20 cellular contexts compared by ENCODE assay signal in the genomic region with DNA sequence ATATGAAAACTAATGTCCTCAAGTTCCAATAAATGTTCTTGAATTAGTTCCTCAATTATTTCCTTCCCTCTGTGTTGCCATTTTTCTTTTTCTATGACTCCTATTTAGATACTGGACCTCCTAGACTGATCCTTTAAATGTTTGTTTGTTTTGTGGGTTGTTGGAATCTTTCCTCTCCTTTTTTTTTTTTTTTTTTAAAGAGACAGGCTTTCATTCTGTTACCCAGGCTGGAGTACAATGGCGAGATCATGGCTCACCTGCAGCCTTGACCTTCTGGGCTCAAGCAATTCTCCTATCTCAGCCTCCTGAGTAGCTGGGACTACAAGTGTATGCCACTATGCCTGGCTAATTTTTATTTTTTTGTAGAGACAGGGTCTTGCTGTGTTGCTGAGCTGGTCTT. TPM values are rescaled to one million over a fixed set of nuclear protein-coding genes. Genes with fewer than 3 reads are reported as not detected.
DNase-seq lines count a peak whose midpoint lies in the region; TF ChIP-seq lines count a peak whose summit lies in the region.
"Had no signal": no experiment of that assay in that cellular context is flagged by ENCODE, and none has a peak within 500 bp of the region (broad histone marks: within the 10 kb centered on the region; RNA-seq: fewer than 3 reads in every experiment).

No MANE protein-coding gene starts in this region.

- peaks cover 3% of the 10 kb centered on the region for H3K27me3 Mint-ChIP-seq in nephron progenitor cell (ENCODE audit: low read depth, poor library complexity)
- H3K27me3 Mint-ChIP-seq: CD4-positive, alpha-beta memory T cell had no signal

- peaks cover 40% of the 10 kb centered on the region for H3K36me3 Mint-ChIP-seq in nephron progenitor cell (ENCODE audit: low read depth)

- TF ChIP-seq CTCF in HEK293 (tag by site-specific recombination; IDR thresholded peaks at IDR 0.05) (no peak), PC-9 (conservative IDR thresholded peaks at IDR 0.05) (no peak), nephron progenitor cell (IDR thresholded peaks at IDR 0.05) (no peak), coronary artery (IDR thresholded peaks at IDR 0.05) (no peak)

- POLR2A ChIA-PET in HEK293 (lab: Yijun Ruan, JAX) (interaction anchor here (0.7 to 1.4 kb wide), 2 partner anchors 9 to 21 kb away, joined by 3 to 5 read pairs; a partner anchor contains a TSS), PC-9 (lab: Charles Lee; ENCODE audit: unreplicated experiment) (no interaction called here)

- BruUV-seq in PC-9 (replicated peaks; lab: Mats Ljungman, UMichigan) = no TSS peak

- no peaks in the 10 kb centered on the region for H3K27me3 ChIP-seq in PC-9 (ENCODE audit: insufficient read depth, low read depth)
- H3K27me3 ChIP-seq: BLaER1 treated with 17β-estradiol and CSF1 and Interleukin-3, amounts not matched to agents 10 nM and 100 nM had no signal

- DNase-seq in PC-9 = no peak
- DNase-seq in nephron progenitor cell = no peak
- DNase-seq in NCI-H526 treated with DMSO at 0.1 percent for 48 hours (lab: John Stamatoyannopoulos, UW) = no peak
- DNase-seq in coronary artery (ENCODE audit: low spot score) = no peak
- DNase-seq: Caco-2; CD4-positive, alpha-beta memory T cell; NCI-H1105; NCI-H146; NCI-H2029; NCI-H2227 treated with DMSO at 0.1 percent for 48 hours; NCI-H510A; NCI-H748 treated with DMSO at 0.1 percent for 48 hours; SIG-M5; SK-N-SH had no signal

- H3K36me3 ChIP-seq in HEK293 (ENCODE audit: control insufficient read depth in 2 of 2, insufficient read depth in 1 of 2, low read length in 2 of 2) = peaks cover 29 to 52% of the 10 kb centered on the region in 2 experiments
- 0 out of 2 replicates have a peak, but pooled peaks cover 8% of the 10 kb centered on the region for H3K36me3 ChIP-seq in PC-9 (ENCODE audit: low read depth)

- H3K9me2 ChIP-seq in PC-9 (ENCODE audit: insufficient read depth) = no peaks in the 10 kb centered on the region
- H3K9me2 ChIP-seq: SK-N-SH had no signal

- intact Hi-C loops in PC-9 (cut with micrococcal nuclease; ENCODE audit: unreplicated experiment) = no loop called here

- peak overlapping the region; percentile 21 for H3K27ac Mint-ChIP-seq in nephron progenitor cell
- H3K27ac Mint-ChIP-seq: CD4-positive, alpha-beta memory T cell had no signal

- peaks cover 13% of the 10 kb centered on the region for H3F3A ChIP-seq in PC-9 (ENCODE audit: insufficient read depth, low read depth)

- H3K4me3 ChIP-seq in HEK293 (ENCODE audit: low read depth, low read length) (no peak overlapping the region), PC-9 (no peak overlapping the region), coronary artery (no peak overlapping the region)
- H3K4me3 ChIP-seq: BLaER1 treated with 17β-estradiol and CSF1 and Interleukin-3, amounts not matched to agents 10 nM and 100 nM had no signal

- no peak overlapping the region for H2AFZ ChIP-seq in PC-9

- H3K27ac ChIP-seq in HEK293 (ENCODE audit: extremely low read depth, low read depth, low read length) = no peak overlapping the region
- H3K27ac ChIP-seq in PC-9 = no peak overlapping the region
- H3K27ac ChIP-seq in coronary artery = no peak overlapping the region
- H3K27ac ChIP-seq: BLaER1 treated with 17β-estradiol and CSF1 and Interleukin-3, amounts not matched to agents 10 nM and 100 nM; HL-60; KMS-11 had no signal

- peak overlapping the region; percentile 35 for H3K4me2 ChIP-seq in PC-9
- H3K4me2 ChIP-seq: BLaER1 treated with 17β-estradiol and CSF1 and Interleukin-3, amounts not matched to agents 10 nM and 100 nM; KMS-11; SK-N-SH had no signal

- CTCF ChIA-PET in HEK293 (lab: Yijun Ruan, JAX) = interaction anchor here (0.6 to 3.3 kb wide), 7 partner anchors 9 to 408 kb away, joined by 3 to 13 read pairs (median 4); a partner anchor contains a TSS
- CTCF ChIA-PET in PC-9 (lab: Charles Lee) = interaction anchor here (0.7 kb wide), 1 partner anchor 10 kb away, joined by 3 read pairs; no protein-coding TSS in a partner anchor

- no peaks in the 10 kb centered on the region for H3K9me3 Mint-ChIP-seq in nephron progenitor cell
- H3K9me3 Mint-ChIP-seq: CD4-positive, alpha-beta memory T cell had no signal

- H4K20me1 ChIP-seq in PC-9 (ENCODE audit: insufficient read depth) = no peaks in the 10 kb centered on the region

- H3K4me1 ChIP-seq in HEK293 (ENCODE audit: control insufficient read depth, insufficient read depth, low read length) (peaks cover 5% of the 10 kb centered on the region), PC-9 (replicated peaks; ENCODE audit: insufficient read depth) (peaks cover 13% of the 10 kb centered on the region)
- H3K4me1 ChIP-seq: BLaER1 treated with 17β-estradiol and CSF1 and Interleukin-3, amounts not matched to agents 10 nM and 100 nM; Caco-2 had no signal

- H3K4me3 Mint-ChIP-seq in nephron progenitor cell = no peak overlapping the region
- H3K4me3 Mint-ChIP-seq: CD4-positive, alpha-beta memory T cell had no signal

- no peaks in the 10 kb centered on the region for H3K79me2 ChIP-seq in PC-9 (ENCODE audit: low read depth)

- H3K9me3 ChIP-seq in HEK293 (ENCODE audit: control insufficient read depth, insufficient read depth, low read depth, low read length) (no peaks in the 10 kb centered on the region), PC-9 (ENCODE audit: insufficient read depth, low read depth) (no peaks in the 10 kb centered on the region)
- H3K9me3 ChIP-seq: BLaER1 treated with 17β-estradiol and CSF1 and Interleukin-3, amounts not matched to agents 10 nM and 100 nM; Caco-2; SK-N-SH had no signal

- H3K4me1 Mint-ChIP-seq in nephron progenitor cell = no peaks in the 10 kb centered on the region

TF ChIP-seq in HEK293, 187 proteins besides CTCF, POLR2A, EP300 and RAD21:
- peak; percentile 88 for TF ChIP-seq GLIS1 (tag by site-specific recombination; IDR thresholded peaks at IDR 0.05)
- TF ChIP-seq ZBTB17 (tag by site-specific recombination; IDR thresholded peaks at IDR 0.05) = peak; percentile 60
- 0 out of 2 replicates have a peak, but pooled peaks have one; percentile 18 for TF ChIP-seq ZNF366 (tag by site-specific recombination; conservative IDR thresholded peaks at IDR 0.05)
- TF ChIP-seq, protein P1, sequence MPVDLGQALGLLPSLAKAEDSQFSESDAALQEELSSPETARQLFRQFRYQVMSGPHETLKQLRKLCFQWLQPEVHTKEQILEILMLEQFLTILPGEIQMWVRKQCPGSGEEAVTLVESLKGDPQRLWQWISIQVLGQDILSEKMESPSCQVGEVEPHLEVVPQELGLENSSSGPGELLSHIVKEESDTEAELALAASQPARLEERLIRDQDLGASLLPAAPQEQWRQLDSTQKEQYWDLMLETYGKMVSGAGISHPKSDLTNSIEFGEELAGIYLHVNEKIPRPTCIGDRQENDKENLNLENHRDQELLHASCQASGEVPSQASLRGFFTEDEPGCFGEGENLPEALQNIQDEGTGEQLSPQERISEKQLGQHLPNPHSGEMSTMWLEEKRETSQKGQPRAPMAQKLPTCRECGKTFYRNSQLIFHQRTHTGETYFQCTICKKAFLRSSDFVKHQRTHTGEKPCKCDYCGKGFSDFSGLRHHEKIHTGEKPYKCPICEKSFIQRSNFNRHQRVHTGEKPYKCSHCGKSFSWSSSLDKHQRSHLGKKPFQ (tag by site-specific recombination; IDR thresholded peaks at IDR 0.05) = no peak

RNA-seq across cellular contexts. Expression of a gene that starts 9.6 kb away (rescaled TPM):
- total RNA-seq in PC-9 (2021) = 48.8 and 53.6 TPM in 2 replicates

RNA-seq across cellular contexts. Expression of a gene that starts 9.8 kb away (rescaled TPM):
- total RNA-seq in PC-9 (2021) = 0.10 and 0.17 TPM in 2 replicates
- total RNA-seq: CD4-positive, alpha-beta memory T cell had no signal

RNA-seq across cellular contexts. Expression of a gene that starts 30.8 kb away (rescaled TPM):
- not detected in 2 replicates for total RNA-seq in PC-9 (2021)
- total RNA-seq: Caco-2, H1, HT-29 had no signal

RNA-seq across cellular contexts. Expression of a gene that starts 37.4 kb away (rescaled TPM):
- total RNA-seq in PC-9 (2021) = 0.73 TPM in 1 of 2 replicates, not detected in the other

RNA-seq across cellular contexts. Expression of a gene that starts 51.7 kb away (rescaled TPM):
- 94.0 and 97.9 TPM in 2 replicates for total RNA-seq in PC-9 (2021)
